In the genomic region with DNA sequence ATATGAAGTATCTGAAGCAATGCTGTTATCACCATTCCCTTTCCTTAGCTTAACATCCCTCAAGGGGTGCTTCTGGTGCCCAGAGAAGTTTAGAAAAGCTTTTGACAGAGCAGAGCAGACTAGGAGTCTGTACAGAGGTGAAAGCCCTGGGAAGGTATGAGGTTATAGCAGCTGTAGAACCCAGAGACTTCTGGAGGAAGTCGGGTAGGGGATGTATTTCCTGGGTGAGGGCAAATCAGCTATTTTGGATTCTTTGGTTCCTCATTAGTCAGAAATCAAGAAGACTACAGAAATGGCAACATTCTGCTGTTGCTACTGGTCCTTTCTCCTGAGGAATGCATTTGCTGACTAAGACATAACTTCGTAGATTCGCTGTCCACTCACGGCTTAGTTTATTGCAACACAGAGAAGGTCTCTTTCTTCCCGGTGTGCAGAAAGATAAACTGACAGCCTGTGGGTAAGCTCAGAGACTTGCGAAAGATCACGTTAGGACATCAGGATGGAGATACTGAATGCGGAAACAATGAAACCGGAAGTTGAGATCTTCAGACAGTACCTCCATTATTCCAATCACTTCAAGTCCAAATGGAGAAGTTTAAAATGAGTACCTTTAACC, we compare ENCODE assay signal across 10 cellular contexts. TPM values are rescaled to one million over a fixed set of nuclear protein-coding genes. Genes with fewer than 3 reads are reported as not detected.
DNase-seq lines count a peak whose midpoint lies in the region; ATAC-seq and TF ChIP-seq lines count a peak whose summit lies in the region.
"Had no signal": no experiment of that assay in that cellular context is flagged by ENCODE, and none has a peak within 500 bp of the region (broad histone marks: within the 10 kb centered on the region; RNA-seq: fewer than 3 reads in every experiment).

No MANE protein-coding gene starts in this region.

- H3K4me1 Mint-ChIP-seq in glutamatergic neuron (ENCODE audit: low read depth, unreplicated experiment) (peaks cover 48% of the 10 kb centered on the region), type B pancreatic cell (ENCODE audit: unreplicated experiment) (peaks cover 34% of the 10 kb centered on the region)
- H3K4me1 Mint-ChIP-seq in activated T-cell treated with anti-CD3 and anti-CD28 coated beads, Interleukin-2, amount 50 U/mL, for 4 hours (ENCODE audit: low read depth), result peaks cover 47% of the 10 kb centered on the region

- no peak overlapping the region for H3K9ac ChIP-seq in HUES6 (ENCODE audit: low read length)

- H3K27me3 ChIP-seq in HUES6 (ENCODE audit: control insufficient read depth, insufficient read depth, low read length) (no peaks in the 10 kb centered on the region), SJCRH30 (no peaks in the 10 kb centered on the region), BE2C (no peaks in the 10 kb centered on the region)
- H3K27me3 ChIP-seq: foreskin keratinocyte, pancreas had no signal

- TF ChIP-seq CTCF in glutamatergic neuron (IDR thresholded peaks at IDR 0.05; ENCODE audit: partially characterized antibody, unreplicated experiment), result no peak
- TF ChIP-seq CTCF in type B pancreatic cell (conservative IDR thresholded peaks at IDR 0.05), result no peak
- no peak for TF ChIP-seq CTCF in BE2C (IDR thresholded peaks at IDR 0.05; ENCODE audit: low read depth, low read length)

- no peaks in the 10 kb centered on the region for H3K9me3 ChIP-seq in HUES6 (ENCODE audit: control insufficient read depth, insufficient read depth, low read depth, low read length)
- H3K9me3 ChIP-seq in SJCRH30 (replicated peaks), result no peaks in the 10 kb centered on the region
- no peaks in the 10 kb centered on the region for H3K9me3 ChIP-seq in BE2C
- H3K9me3 ChIP-seq: pancreas had no signal

- no peak overlapping the region for H3K4me3 Mint-ChIP-seq in glutamatergic neuron (ENCODE audit: unreplicated experiment)
- no peak overlapping the region for H3K4me3 Mint-ChIP-seq in type B pancreatic cell
- no peak overlapping the region for H3K4me3 Mint-ChIP-seq in activated T-cell treated with anti-CD3 and anti-CD28 coated beads, Interleukin-2, amount 50 U/mL, for 4 hours

- H3K4me1 ChIP-seq in HUES6 (ENCODE audit: control insufficient read depth, insufficient read depth, low read length), result peaks cover 61% of the 10 kb centered on the region
- H3K4me1 ChIP-seq in SJCRH30, result peaks cover 5% of the 10 kb centered on the region; the same call in 1 of the 2 replicates
- peaks cover 26% of the 10 kb centered on the region for H3K4me1 ChIP-seq in BE2C
- H3K4me1 ChIP-seq: pancreas had no signal

- H3K4me3 ChIP-seq in HUES6 (ENCODE audit: low read depth, low read length) (no peak overlapping the region), skin epidermis (no peak overlapping the region), SJCRH30 (no peak overlapping the region), BE2C (ENCODE audit: low read depth, low read length) (no peak overlapping the region)
- H3K4me3 ChIP-seq: pancreas had no signal

- peak; percentile 99 for DNase-seq in SKM-1 treated with dmso at 0.1 percent for 144 hours (lab: John Stamatoyannopoulos, UW; ENCODE audit: unreplicated experiment)
- DNase-seq in glutamatergic neuron, result no peak
- no peak for DNase-seq in SJCRH30
- no peak for DNase-seq in type B pancreatic cell (ENCODE audit: extremely low spot score, unreplicated experiment)
- DNase-seq in BE2C, result no peak
- no peak for DNase-seq in activated T-cell treated with anti-CD3 and anti-CD28 coated beads, Interleukin-2, amount 50 U/mL, for 4 hours
- DNase-seq: pancreas had no signal

- H3K27me3 Mint-ChIP-seq in glutamatergic neuron (ENCODE audit: unreplicated experiment) (peaks cover 7% of the 10 kb centered on the region), type B pancreatic cell (no peaks in the 10 kb centered on the region)
- no peaks in the 10 kb centered on the region for H3K27me3 Mint-ChIP-seq in activated T-cell treated with anti-CD3 and anti-CD28 coated beads, Interleukin-2, amount 50 U/mL, for 4 hours (ENCODE audit: low read depth)

- H3K36me3 Mint-ChIP-seq in glutamatergic neuron (ENCODE audit: unreplicated experiment) (peaks cover 3% of the 10 kb centered on the region), type B pancreatic cell (no peaks in the 10 kb centered on the region)
- H3K36me3 Mint-ChIP-seq in activated T-cell treated with anti-CD3 and anti-CD28 coated beads, Interleukin-2, amount 50 U/mL, for 4 hours (ENCODE audit: insufficient read depth), result no peaks in the 10 kb centered on the region

- H3K27ac Mint-ChIP-seq in glutamatergic neuron (ENCODE audit: unreplicated experiment) (peak overlapping the region; percentile 8), type B pancreatic cell (no peak overlapping the region)

- no peaks in the 10 kb centered on the region for H3K36me3 ChIP-seq in HUES6 (ENCODE audit: control insufficient read depth, insufficient read depth, low read length)
- no peaks in the 10 kb centered on the region for H3K36me3 ChIP-seq in SJCRH30
- H3K36me3 ChIP-seq in BE2C, result no peaks in the 10 kb centered on the region
- H3K36me3 ChIP-seq: pancreas had no signal

- H3K9me3 Mint-ChIP-seq in glutamatergic neuron (ENCODE audit: unreplicated experiment) (peaks cover 3% of the 10 kb centered on the region), type B pancreatic cell (peaks cover 5% of the 10 kb centered on the region)
- no peaks in the 10 kb centered on the region for H3K9me3 Mint-ChIP-seq in activated T-cell treated with anti-CD3 and anti-CD28 coated beads, Interleukin-2, amount 50 U/mL, for 4 hours

- peak overlapping the region; percentile 77 for H3K27ac ChIP-seq in HUES6 (ENCODE audit: low read depth, low read length)
- peak overlapping the region in 14 of 21 experiments; percentile 22 to 82 (median 64) for H3K27ac ChIP-seq in skin epidermis
- H3K27ac ChIP-seq in SJCRH30, result no peak overlapping the region
- H3K27ac ChIP-seq: foreskin keratinocyte had no signal

- ATAC-seq in activated T-cell treated with anti-CD3 and anti-CD28 coated beads, Interleukin-2, amount 50 U/mL, for 4 hours, result no peak
- ATAC-seq: foreskin keratinocyte had no signal

RNA-seq across cellular contexts. Expression of gene SESN3, which starts 25.3 kb away (rescaled TPM):
- 213 TPM for total RNA-seq in glutamatergic neuron (ENCODE audit: unreplicated experiment)
- 10.5 and 12.2 TPM in 2 replicates for total RNA-seq in SJCRH30 (2014; rRNA removed; shearing (Covaris generic))
- 58.2 and 107 TPM in 2 replicates for total RNA-seq in type B pancreatic cell (ENCODE audit: low replicate concordance)
- 3.3 TPM for polyA plus RNA-seq in BE2C (2012; ENCODE audit: insufficient read depth, insufficient read length, low read depth)
- total RNA-seq in activated T-cell treated with anti-CD3 and anti-CD28 coated beads, Interleukin-2, amount 50 U/mL, for 4 hours, result 1 to 10 TPM; 6.8 to 9.3 (median 7.3) TPM
